Comparison of ENCODE assay signal across 31 cellular contexts in the genomic region with DNA sequence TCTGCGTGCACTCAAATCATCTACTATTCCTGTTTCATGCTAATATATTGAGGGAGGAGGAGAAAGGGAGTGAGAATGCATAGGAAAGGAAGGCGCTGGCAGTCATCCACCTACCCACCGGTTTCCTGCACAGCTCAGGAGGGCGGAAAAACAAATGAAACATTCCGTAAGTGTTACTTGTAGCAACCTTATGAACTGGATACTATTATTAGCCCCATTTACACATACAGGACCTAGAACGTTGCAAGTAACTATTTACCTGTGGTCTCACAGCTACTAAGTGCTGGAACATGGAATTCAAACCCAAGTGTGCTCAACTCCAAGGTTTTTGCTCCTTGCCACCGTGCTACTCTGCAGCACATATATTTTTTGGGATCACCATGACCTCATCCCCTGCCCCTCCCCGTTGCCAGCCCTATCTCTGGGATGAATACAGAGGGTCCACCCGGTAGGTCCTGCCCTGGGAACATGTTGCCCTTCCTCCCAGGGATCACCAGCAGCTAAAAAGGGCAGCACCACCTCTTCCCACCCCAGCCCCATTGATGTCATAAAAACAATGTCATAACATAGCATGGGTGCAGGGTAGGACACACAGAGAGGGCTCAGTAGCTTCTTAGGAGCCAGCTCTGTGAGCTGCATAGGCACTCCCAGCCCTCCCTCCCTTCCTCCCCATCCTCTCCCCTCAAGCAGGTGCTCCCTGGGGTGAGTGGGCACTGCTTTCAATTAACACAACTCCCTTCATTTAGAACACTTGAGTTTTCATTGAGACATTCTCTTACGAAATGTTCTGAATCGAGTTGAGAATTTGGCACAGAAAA. TPM values are rescaled to one million over a fixed set of nuclear protein-coding genes. Genes with fewer than 3 reads are reported as not detected.
DNase-seq lines count a peak whose midpoint lies in the region; ATAC-seq and TF ChIP-seq lines count a peak whose summit lies in the region.
"Had no signal": no experiment of that assay in that cellular context is flagged by ENCODE, and none has a peak within 500 bp of the region (broad histone marks: within the 10 kb centered on the region; RNA-seq: fewer than 3 reads in every experiment).

No MANE protein-coding gene starts in this region.

- H3K9me3 ChIP-seq in HEK293 (ENCODE audit: control insufficient read depth, insufficient read depth, low read depth, low read length): no peaks in the 10 kb centered on the region
- H3K9me3 ChIP-seq: esophagus squamous epithelium, right lobe of liver, tibial nerve had no signal

- in situ Hi-C loops in astrocyte of the cerebellum (cut with HindIII; ENCODE audit: low sequenced_read_pairs): no loop called here

- peak; percentile 53 for DNase-seq in astrocyte of the cerebellum (ENCODE audit: low read depth)
- peak; percentile 72 for DNase-seq in iris pigment epithelial cell (ENCODE audit: low read depth)
- DNase-seq in renal cortical epithelial cell (ENCODE audit: low read depth): peak; percentile 69
- DNase-seq: activated CD4-positive, alpha-beta T cell treated with anti-CD3 and anti-CD28 coated beads, Interleukin-2, amount 10 ng/mL, durations not matched to agents 24 days and 14 days; activated effector memory CD4-positive, alpha-beta T cell treated with anti-CD3 and anti-CD28 coated beads, Interleukin-2, amount 50 U/mL, for 16 hours; activated naive CD8-positive, alpha-beta T cell treated with anti-CD3 and anti-CD28 coated beads for 36 hours; activated T-cell treated with anti-CD3 and anti-CD28 coated beads, Interleukin-2, amount 50 U/mL, for 1 hour; anterior cingulate cortex; C1 segment of cervical spinal cord; DMS153; esophagus squamous epithelium; foreskin melanocyte; Kasumi-1; left colon; mammary epithelial cell; NCI-H1048; NCI-H1694; NCI-H510A treated with DMSO at 0.1 percent for 48 hours; posterior cingulate gyrus; right lobe of liver; stimulated activated CD4-positive, alpha-beta T cell treated with anti-CD3 and anti-CD28 coated beads, Interleukin-4, amount 100 ng/mL, for 24 hours; T-cell; WERI-Rb-1 had no signal

- H3K4me1 ChIP-seq in HEK293 (ENCODE audit: control insufficient read depth, insufficient read depth, low read length): peaks cover 10% of the 10 kb centered on the region
- H3K4me1 ChIP-seq: esophagus squamous epithelium, neural progenitor cell had no signal

- H3K36me3 ChIP-seq in HEK293 (ENCODE audit: control insufficient read depth in 2 of 2, insufficient read depth in 1 of 2, low read length in 2 of 2): no peaks in the 10 kb centered on the region
- H3K36me3 ChIP-seq: esophagus squamous epithelium, neural progenitor cell, right lobe of liver, tibial nerve, WERI-Rb-1 had no signal

- H3K27ac ChIP-seq in HEK293 (ENCODE audit: extremely low read depth, low read depth, low read length): no peak overlapping the region
- H3K27ac ChIP-seq: esophagus squamous epithelium, hepatocyte, neural progenitor cell, right lobe of liver, tibial nerve, WERI-Rb-1 had no signal

- no peak for TF ChIP-seq CTCF in HEK293 (tag by site-specific recombination; IDR thresholded peaks at IDR 0.05)
- TF ChIP-seq CTCF in astrocyte of the cerebellum (IDR thresholded peaks at IDR 0.05; ENCODE audit: low read depth, low read length, missing control alignments): no peak

- POLR2A ChIA-PET in HEK293 (lab: Yijun Ruan, JAX): interaction anchor here (0.7 kb wide), 1 partner anchor 13 kb away, joined by 5 read pairs; no protein-coding TSS in a partner anchor

- no peak overlapping the region for H3K4me3 ChIP-seq in HEK293 (ENCODE audit: low read depth, low read length)
- H3K4me3 ChIP-seq in astrocyte of the cerebellum (ENCODE audit: low read depth, low read length): no peak overlapping the region
- H3K4me3 ChIP-seq: esophagus squamous epithelium, hepatocyte, neural progenitor cell, right lobe of liver, tibial nerve had no signal

- CTCF ChIA-PET in HEK293 (lab: Yijun Ruan, JAX): interaction anchor here (1.0 kb wide), 1 partner anchor 31 kb away, joined by 3 read pairs; no protein-coding TSS in a partner anchor

- ATAC-seq in HG03457 (IDR thresholded peaks at IDR 0.05; ENCODE audit: unreplicated experiment) (no peak), HG02885 (IDR thresholded peaks at IDR 0.05; ENCODE audit: poor library complexity, unreplicated experiment) (no peak), GM19463 (IDR thresholded peaks at IDR 0.05; ENCODE audit: unreplicated experiment) (no peak)
- ATAC-seq: left colon, right lobe of liver, T-cell had no signal

TF ChIP-seq in HEK293, 187 proteins besides CTCF, POLR2A, EP300 and RAD21 (continues in another document):
- TF ChIP-seq SP2 (tag by site-specific recombination; IDR thresholded peaks at IDR 0.05): no peak
- no peak for TF ChIP-seq GLI4 (tag by site-specific recombination; IDR thresholded peaks at IDR 0.05)
- no peak for TF ChIP-seq ZFP37 (tag by site-specific recombination; IDR thresholded peaks at IDR 0.05)
- peak; percentile 34; the same call in 1 of the 2 replicates for TF ChIP-seq KLF1 (tag by site-specific recombination; IDR thresholded peaks at IDR 0.05)
- TF ChIP-seq, protein P1, sequence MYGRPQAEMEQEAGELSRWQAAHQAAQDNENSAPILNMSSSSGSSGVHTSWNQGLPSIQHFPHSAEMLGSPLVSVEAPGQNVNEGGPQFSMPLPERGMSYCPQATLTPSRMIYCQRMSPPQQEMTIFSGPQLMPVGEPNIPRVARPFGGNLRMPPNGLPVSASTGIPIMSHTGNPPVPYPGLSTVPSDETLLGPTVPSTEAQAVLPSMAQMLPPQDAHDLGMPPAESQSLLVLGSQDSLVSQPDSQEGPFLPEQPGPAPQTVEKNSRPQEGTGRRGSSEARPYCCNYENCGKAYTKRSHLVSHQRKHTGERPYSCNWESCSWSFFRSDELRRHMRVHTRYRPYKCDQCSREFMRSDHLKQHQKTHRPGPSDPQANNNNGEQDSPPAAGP (tag by site-specific recombination; IDR thresholded peaks at IDR 0.05): peak; percentile 55; the same call in 1 of the 2 replicates
- TF ChIP-seq, protein P2, sequence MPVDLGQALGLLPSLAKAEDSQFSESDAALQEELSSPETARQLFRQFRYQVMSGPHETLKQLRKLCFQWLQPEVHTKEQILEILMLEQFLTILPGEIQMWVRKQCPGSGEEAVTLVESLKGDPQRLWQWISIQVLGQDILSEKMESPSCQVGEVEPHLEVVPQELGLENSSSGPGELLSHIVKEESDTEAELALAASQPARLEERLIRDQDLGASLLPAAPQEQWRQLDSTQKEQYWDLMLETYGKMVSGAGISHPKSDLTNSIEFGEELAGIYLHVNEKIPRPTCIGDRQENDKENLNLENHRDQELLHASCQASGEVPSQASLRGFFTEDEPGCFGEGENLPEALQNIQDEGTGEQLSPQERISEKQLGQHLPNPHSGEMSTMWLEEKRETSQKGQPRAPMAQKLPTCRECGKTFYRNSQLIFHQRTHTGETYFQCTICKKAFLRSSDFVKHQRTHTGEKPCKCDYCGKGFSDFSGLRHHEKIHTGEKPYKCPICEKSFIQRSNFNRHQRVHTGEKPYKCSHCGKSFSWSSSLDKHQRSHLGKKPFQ (tag by site-specific recombination; IDR thresholded peaks at IDR 0.05): no peak
- no peak for TF ChIP-seq ZNF341 (tag by site-specific recombination; IDR thresholded peaks at IDR 0.05; ENCODE audit: low read depth)
- no peak for TF ChIP-seq ZNF76 (tag by site-specific recombination; IDR thresholded peaks at IDR 0.05; ENCODE audit: borderline replicate concordance, low read depth)
- TF ChIP-seq, protein P3, sequence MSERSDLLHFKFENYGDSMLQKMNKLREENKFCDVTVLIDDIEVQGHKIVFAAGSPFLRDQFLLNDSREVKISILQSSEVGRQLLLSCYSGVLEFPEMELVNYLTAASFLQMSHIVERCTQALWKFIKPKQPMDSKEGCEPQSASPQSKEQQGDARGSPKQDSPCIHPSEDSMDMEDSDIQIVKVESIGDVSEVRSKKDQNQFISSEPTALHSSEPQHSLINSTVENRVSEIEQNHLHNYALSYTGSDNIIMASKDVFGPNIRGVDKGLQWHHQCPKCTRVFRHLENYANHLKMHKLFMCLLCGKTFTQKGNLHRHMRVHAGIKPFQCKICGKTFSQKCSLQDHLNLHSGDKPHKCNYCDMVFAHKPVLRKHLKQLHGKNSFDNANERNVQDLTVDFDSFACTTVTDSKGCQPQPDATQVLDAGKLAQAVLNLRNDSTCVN (tag by site-specific recombination; optimal IDR thresholded peaks at IDR 0.05): no peak
- TF ChIP-seq ZNF302 (tag by site-specific recombination; IDR thresholded peaks at IDR 0.05; ENCODE audit: low read depth): no peak
- TF ChIP-seq, protein P4, sequence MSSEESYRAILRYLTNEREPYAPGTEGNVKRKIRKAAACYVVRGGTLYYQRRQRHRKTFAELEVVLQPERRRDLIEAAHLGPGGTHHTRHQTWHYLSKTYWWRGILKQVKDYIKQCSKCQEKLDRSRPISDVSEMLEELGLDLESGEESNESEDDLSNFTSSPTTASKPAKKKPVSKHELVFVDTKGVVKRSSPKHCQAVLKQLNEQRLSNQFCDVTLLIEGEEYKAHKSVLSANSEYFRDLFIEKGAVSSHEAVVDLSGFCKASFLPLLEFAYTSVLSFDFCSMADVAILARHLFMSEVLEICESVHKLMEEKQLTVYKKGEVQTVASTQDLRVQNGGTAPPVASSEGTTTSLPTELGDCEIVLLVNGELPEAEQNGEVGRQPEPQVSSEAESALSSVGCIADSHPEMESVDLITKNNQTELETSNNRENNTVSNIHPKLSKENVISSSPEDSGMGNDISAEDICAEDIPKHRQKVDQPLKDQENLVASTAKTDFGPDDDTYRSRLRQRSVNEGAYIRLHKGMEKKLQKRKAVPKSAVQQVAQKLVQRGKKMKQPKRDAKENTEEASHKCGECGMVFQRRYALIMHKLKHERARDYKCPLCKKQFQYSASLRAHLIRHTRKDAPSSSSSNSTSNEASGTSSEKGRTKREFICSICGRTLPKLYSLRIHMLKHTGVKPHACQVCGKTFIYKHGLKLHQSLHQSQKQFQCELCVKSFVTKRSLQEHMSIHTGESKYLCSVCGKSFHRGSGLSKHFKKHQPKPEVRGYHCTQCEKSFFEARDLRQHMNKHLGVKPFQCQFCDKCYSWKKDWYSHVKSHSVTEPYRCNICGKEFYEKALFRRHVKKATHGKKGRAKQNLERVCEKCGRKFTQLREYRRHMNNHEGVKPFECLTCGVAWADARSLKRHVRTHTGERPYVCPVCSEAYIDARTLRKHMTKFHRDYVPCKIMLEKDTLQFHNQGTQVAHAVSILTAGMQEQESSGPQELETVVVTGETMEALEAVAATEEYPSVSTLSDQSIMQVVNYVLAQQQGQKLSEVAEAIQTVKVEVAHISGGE (tag by site-specific recombination; conservative IDR thresholded peaks at IDR 0.05; ENCODE audit: low read depth): no peak
- TF ChIP-seq ZNF561 (tag by site-specific recombination; IDR thresholded peaks at IDR 0.05; ENCODE audit: borderline replicate concordance): no peak
- no peak for TF ChIP-seq PRDM1 (tag by site-specific recombination; IDR thresholded peaks at IDR 0.05)
- no peak for TF ChIP-seq ZSCAN23 (tag by site-specific recombination; IDR thresholded peaks at IDR 0.05)
- TF ChIP-seq ZNF292 (tag by site-specific recombination; IDR thresholded peaks at IDR 0.05; ENCODE audit: borderline replicate concordance, low read depth): no peak
- no peak for TF ChIP-seq ZNF132 (tag by site-specific recombination; IDR thresholded peaks at IDR 0.05; ENCODE audit: borderline replicate concordance)

RNA-seq across cellular contexts. Expression of a gene that starts 16.9 kb away (rescaled TPM):
- total RNA-seq in renal cortical epithelial cell: 112 and 135 TPM in 2 replicates
- total RNA-seq: activated CD4-positive, alpha-beta T cell treated with anti-CD3 and anti-CD28 coated beads, Interleukin-2, amount 10 ng/mL, durations not matched to agents 24 days and 14 days; activated CD8-positive, alpha-beta memory T cell treated with anti-CD3 and anti-CD28 coated beads for 36 hours; activated naive CD8-positive, alpha-beta T cell treated with anti-CD3 and anti-CD28 coated beads for 36 hours had no signal
